Comparison of ENCODE assay signal across 16 cellular contexts in the genomic region with DNA sequence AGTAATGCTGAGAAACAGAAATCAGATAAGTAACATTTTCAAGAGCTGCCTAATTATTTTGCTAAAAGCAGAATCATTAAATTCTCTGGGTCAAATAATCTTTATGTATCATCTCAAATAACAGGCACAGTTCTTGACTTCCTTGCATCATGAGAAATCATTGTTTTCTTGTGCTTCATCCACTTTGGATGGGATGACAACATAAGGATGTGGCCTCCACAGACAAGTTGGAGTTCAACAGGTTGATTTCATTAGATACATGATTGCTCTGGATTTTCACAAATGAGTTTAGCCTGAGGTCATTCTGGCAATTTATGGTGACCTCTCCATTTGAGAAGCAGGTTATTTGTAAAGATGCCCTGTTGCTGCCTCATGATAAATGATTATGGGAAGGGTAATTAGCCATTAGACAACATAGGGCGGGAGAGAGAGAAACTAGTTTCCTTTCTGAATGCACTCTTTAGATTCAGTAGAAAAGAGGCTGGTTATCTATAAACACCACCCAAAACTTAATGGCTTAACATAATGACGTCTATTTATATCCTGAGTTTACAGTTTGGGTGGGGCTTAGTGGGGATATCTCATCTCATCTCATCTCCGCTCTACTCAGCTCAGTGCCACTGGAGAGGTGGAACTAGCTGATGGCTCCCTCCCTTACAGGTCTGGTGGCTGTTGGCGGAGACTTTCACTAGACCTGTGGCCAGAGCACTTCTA. TPM values are rescaled to one million over a fixed set of nuclear protein-coding genes. Genes with fewer than 3 reads are reported as not detected.
DNase-seq lines count a peak whose midpoint lies in the region; ATAC-seq and TF ChIP-seq lines count a peak whose summit lies in the region.
"Had no signal": no experiment of that assay in that cellular context is flagged by ENCODE, and none has a peak within 500 bp of the region (broad histone marks: within the 10 kb centered on the region; RNA-seq: fewer than 3 reads in every experiment).

No MANE protein-coding gene starts in this region.

- POLR2A ChIA-PET in activated naive CD8-positive, alpha-beta T cell treated with anti-CD3 and anti-CD28 coated beads, Interleukin-2, amount 10 ng/mL, durations not matched to agents 7 days and 5 days (lab: Charles Lee): interaction anchor here (1.1 kb wide), 1 partner anchor 9 kb away, joined by 3 read pairs; no protein-coding TSS in a partner anchor
- POLR2A ChIA-PET in T-cell (lab: Charles Lee): no interaction called here

- TF ChIP-seq CTCF in upper lobe of left lung (IDR thresholded peaks at IDR 0.05): no peak

- TF ChIP-seq EP300 in upper lobe of left lung (IDR thresholded peaks at IDR 0.05): no peak

- no peak for DNase-seq in activated naive CD8-positive, alpha-beta T cell treated with anti-CD3 and anti-CD28 coated beads, Interleukin-2, amount 10 ng/mL, durations not matched to agents 7 days and 5 days
- no peak for DNase-seq in activated naive CD8-positive, alpha-beta T cell treated with anti-CD3 and anti-CD28 coated beads, Interleukin-2, amount 50 U/mL, for 24 hours
- DNase-seq in SK-N-DZ (ENCODE audit: low spot score) (peak; percentile 85), left colon (no peak), upper lobe of left lung (no peak), T-cell (no peak)
- DNase-seq: activated CD4-positive, alpha-beta T cell treated with anti-CD3 and anti-CD28 coated beads for 48 hours; activated gamma-delta T cell; caudate nucleus; DND-41; mesendoderm; NCI-H1694 treated with DMSO at 0.1 percent for 48 hours; NK-92 treated with Interleukin-12 subunit alpha and Interleukin-12 subunit beta, amount 100 ng/mL, for 24 hours had no signal

- no peak for ATAC-seq in activated naive CD8-positive, alpha-beta T cell treated with anti-CD3 and anti-CD28 coated beads, Interleukin-2, amount 10 ng/mL, durations not matched to agents 7 days and 5 days (ENCODE audit: low read depth)
- ATAC-seq in activated naive CD8-positive, alpha-beta T cell treated with anti-CD3 and anti-CD28 coated beads, Interleukin-2, amount 50 U/mL, for 24 hours: no peak
- ATAC-seq in left colon: peak; percentile 90
- ATAC-seq in upper lobe of left lung (ENCODE audit: low FRiP score in 2 of 2): no peak
- no peak for ATAC-seq in HG03095 (IDR thresholded peaks at IDR 0.05; ENCODE audit: unreplicated experiment)
- ATAC-seq in T-cell (replicated peaks in 1 of 4): no peak
- no peak for ATAC-seq in HG03469 (IDR thresholded peaks at IDR 0.05; ENCODE audit: unreplicated experiment)

- peaks cover 27 to 53% (median 40%) of the 10 kb centered on the region in 4 donors for H3K4me1 ChIP-seq in upper lobe of left lung

- H3K4me3 ChIP-seq in upper lobe of left lung: no peak overlapping the region

- H3K9me3 ChIP-seq in upper lobe of left lung: no peaks in the 10 kb centered on the region

- intact Hi-C loops in left colon (cut with DNase I, micrococcal nuclease): no loop called here

- peaks cover 34% of the 10 kb centered on the region for H3K36me3 Mint-ChIP-seq in activated naive CD8-positive, alpha-beta T cell treated with anti-CD3 and anti-CD28 coated beads, Interleukin-2, amount 10 ng/mL, durations not matched to agents 7 days and 5 days
- peaks cover 15% of the 10 kb centered on the region for H3K36me3 Mint-ChIP-seq in activated naive CD8-positive, alpha-beta T cell treated with anti-CD3 and anti-CD28 coated beads, Interleukin-2, amount 50 U/mL, for 24 hours (ENCODE audit: low read depth)
- H3K36me3 Mint-ChIP-seq in T-cell: peaks cover 15% of the 10 kb centered on the region

- peak overlapping the region; percentile 48 to 84 (median 76) for H3K27ac ChIP-seq in upper lobe of left lung

- peaks cover 8 to 23% (median 13%) of the 10 kb centered on the region in 4 donors for H3K36me3 ChIP-seq in upper lobe of left lung

- H3K27ac Mint-ChIP-seq in activated naive CD8-positive, alpha-beta T cell treated with anti-CD3 and anti-CD28 coated beads, Interleukin-2, amount 10 ng/mL, durations not matched to agents 7 days and 5 days: peak overlapping the region; percentile 73
- no peak overlapping the region for H3K27ac Mint-ChIP-seq in activated naive CD8-positive, alpha-beta T cell treated with anti-CD3 and anti-CD28 coated beads, Interleukin-2, amount 50 U/mL, for 24 hours
- H3K27ac Mint-ChIP-seq in T-cell: no peak overlapping the region
- H3K27ac Mint-ChIP-seq: B cell had no signal

- H3K27me3 Mint-ChIP-seq in activated naive CD8-positive, alpha-beta T cell treated with anti-CD3 and anti-CD28 coated beads, Interleukin-2, amount 10 ng/mL, durations not matched to agents 7 days and 5 days: no peaks in the 10 kb centered on the region
- no peaks in the 10 kb centered on the region for H3K27me3 Mint-ChIP-seq in activated naive CD8-positive, alpha-beta T cell treated with anti-CD3 and anti-CD28 coated beads, Interleukin-2, amount 50 U/mL, for 24 hours
- H3K27me3 Mint-ChIP-seq in T-cell: no peaks in the 10 kb centered on the region
- H3K27me3 Mint-ChIP-seq: B cell had no signal

- TF ChIP-seq POLR2A in upper lobe of left lung (IDR thresholded peaks at IDR 0.05): no peak

- no peaks in the 10 kb centered on the region for H3K27me3 ChIP-seq in upper lobe of left lung

- H3K9me3 Mint-ChIP-seq in activated naive CD8-positive, alpha-beta T cell treated with anti-CD3 and anti-CD28 coated beads, Interleukin-2, amount 10 ng/mL, durations not matched to agents 7 days and 5 days: no peaks in the 10 kb centered on the region
- H3K9me3 Mint-ChIP-seq in activated naive CD8-positive, alpha-beta T cell treated with anti-CD3 and anti-CD28 coated beads, Interleukin-2, amount 50 U/mL, for 24 hours: no peaks in the 10 kb centered on the region
- H3K9me3 Mint-ChIP-seq in T-cell: no peaks in the 10 kb centered on the region

- 74 to 81% methylated on average over 4 of the region's 4 CpGs for WGBS in upper lobe of left lung, 2 donors

- H3K4me3 Mint-ChIP-seq in activated naive CD8-positive, alpha-beta T cell treated with anti-CD3 and anti-CD28 coated beads, Interleukin-2, amount 10 ng/mL, durations not matched to agents 7 days and 5 days: peak overlapping the region; percentile 61
- no peak overlapping the region for H3K4me3 Mint-ChIP-seq in activated naive CD8-positive, alpha-beta T cell treated with anti-CD3 and anti-CD28 coated beads, Interleukin-2, amount 50 U/mL, for 24 hours
- H3K4me3 Mint-ChIP-seq in T-cell: no peak overlapping the region
- H3K4me3 Mint-ChIP-seq: B cell had no signal

- peaks cover 29% of the 10 kb centered on the region for H3K4me1 Mint-ChIP-seq in activated naive CD8-positive, alpha-beta T cell treated with anti-CD3 and anti-CD28 coated beads, Interleukin-2, amount 10 ng/mL, durations not matched to agents 7 days and 5 days
- no peaks in the 10 kb centered on the region for H3K4me1 Mint-ChIP-seq in activated naive CD8-positive, alpha-beta T cell treated with anti-CD3 and anti-CD28 coated beads, Interleukin-2, amount 50 U/mL, for 24 hours
- peaks cover 12 to 24% (median 17%) of the 10 kb centered on the region in 3 donors for H3K4me1 Mint-ChIP-seq in T-cell

- CTCF ChIA-PET in T-cell (lab: Charles Lee): no interaction called here

RNA-seq across cellular contexts. Expression of gene ADORA2A, which starts 35.0 kb away (rescaled TPM):
- 10 to 100 TPM; 29.1 to 30.3 TPM for total RNA-seq in activated naive CD8-positive, alpha-beta T cell treated with anti-CD3 and anti-CD28 coated beads, Interleukin-2, amount 10 ng/mL, durations not matched to agents 7 days and 5 days
- polyA plus RNA-seq in SK-N-DZ (2014; cell fraction: cytosol; rRNA removed): 8.7 and 11.8 TPM in 2 replicates
- 4.8 and 7.8 TPM in 2 replicates for polyA plus RNA-seq in SK-N-DZ (2014; cell fraction: nucleus; rRNA removed)
- total RNA-seq in left colon (1 to 10 TPM; 2.5 to 4.0 TPM), upper lobe of left lung (10 to 100 TPM in 2 of 6 donors, 1 to 10 TPM in 4; 7.3 to 20.9 (median 8.8) TPM), T-cell (10 to 100 TPM; 29.1 to 35.1 (median 30.1) TPM)
